17 cellular contexts compared by ENCODE assay signal in the genomic region with DNA sequence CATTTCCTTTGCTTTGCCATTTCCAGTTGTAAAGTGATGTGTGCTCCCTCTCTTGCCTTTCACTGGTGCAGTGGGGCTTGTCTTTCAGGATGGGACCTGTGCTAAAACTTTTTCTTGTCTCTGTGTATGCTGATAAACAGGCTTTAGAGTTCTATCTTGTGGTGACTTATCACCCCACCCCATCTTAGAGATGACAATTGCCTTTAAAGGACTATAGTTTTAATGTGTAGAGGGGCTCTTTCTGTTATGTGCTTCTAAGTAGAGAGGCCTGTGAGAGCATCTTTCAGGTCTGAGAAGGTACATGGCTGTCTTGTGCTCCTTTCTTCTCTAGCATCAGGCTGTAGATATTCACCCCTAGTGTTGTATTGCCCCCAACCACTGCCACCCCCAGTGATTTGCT.
"Had no signal": no experiment of that assay in that cellular context is flagged by ENCODE, and none has a peak within 500 bp of the region (broad histone marks: within the 10 kb centered on the region; RNA-seq: fewer than 3 reads in every experiment).

No MANE protein-coding gene starts in this region.

- H3K27me3 Mint-ChIP-seq: activated naive CD8-positive, alpha-beta T cell had no signal

- H3K27me3 ChIP-seq: brain microvascular endothelial cell, ovary, stomach had no signal

- DNase-seq: activated CD4-positive, alpha-beta T cell treated with anti-CD3 and anti-CD28 coated beads, Interleukin-2, amount 50 U/mL, for 48 hours; activated effector memory CD4-positive, alpha-beta T cell treated with anti-CD3 and anti-CD28 coated beads, Interleukin-2, amount 50 U/mL, for 16 hours; activated T-cell treated with anti-CD3 and anti-CD28 coated beads, Interleukin-2, amount 50 U/mL, for 48 hours; brain microvascular endothelial cell; cerebellar nuclear complex; effector CD8-positive, alpha-beta T cell; foreskin melanocyte; head of caudate nucleus; kidney glomerular epithelial cell; ovary; stimulated activated CD4-positive, alpha-beta T cell treated with anti-CD3 and anti-CD28 coated beads, Interleukin-12 subunit alpha, Interleukin-12 subunit beta, amount 100 ng/mL, for 4 hours; stimulated activated CD4-positive, alpha-beta T cell treated with anti-CD3 and anti-CD28 coated beads, Interleukin-2, amount 100 ng/mL, for 24 hours; stomach had no signal

- H3K36me3 ChIP-seq: ovary, thoracic aorta had no signal

- H3K9me3 ChIP-seq: ovary, stomach, thoracic aorta had no signal

- H3K27ac ChIP-seq: brain microvascular endothelial cell, ovary, stomach, VCaP had no signal

- H3K4me3 Mint-ChIP-seq: neural crest cell had no signal

- H3K4me3 ChIP-seq: ovary, stomach, thoracic aorta had no signal
